In genomic region chr10:61732635-61733278, GRCh38 we compare ENCODE assay signal across 15 cellular contexts.
"Had no signal": no experiment of that assay in that cellular context is flagged by ENCODE, and none has a peak within 500 bp of the region (broad histone marks: within the 10 kb centered on the region; RNA-seq: fewer than 3 reads in every experiment).

No MANE protein-coding gene starts in this region.

- H3K9me3 Mint-ChIP-seq: dendritic cell treated with granulocyte-macrophage colony-stimulating factor and Interleukin-4, amounts not matched to agents 40 ng/mL and 50 ng/mL, for 4 days; effector memory CD8-positive, alpha-beta T cell; neural progenitor cell had no signal

- H3K4me3 ChIP-seq: hepatocyte, lung, neural progenitor cell, ovary, right atrium auricular region, sigmoid colon, skin epidermis had no signal

- H3K4me2 ChIP-seq: hepatocyte, neural progenitor cell had no signal

- H3K27me3 ChIP-seq: hepatocyte, neural progenitor cell, ovary, right atrium auricular region, sigmoid colon had no signal

- H3K27ac Mint-ChIP-seq: dendritic cell treated with granulocyte-macrophage colony-stimulating factor and Interleukin-4, amounts not matched to agents 40 ng/mL and 50 ng/mL, for 4 days; effector memory CD8-positive, alpha-beta T cell; natural killer cell treated with Interleukin-12 subunit alpha and Interleukin-12 subunit beta and Interleukin-15 and Interleukin-18, amount 100 ng/mL, for 72 hours; neural progenitor cell had no signal

- H3K27ac ChIP-seq: hepatocyte, neural progenitor cell, ovary, right atrium auricular region, sigmoid colon, skin epidermis had no signal

- H3K27me3 Mint-ChIP-seq: dendritic cell treated with granulocyte-macrophage colony-stimulating factor and Interleukin-4, amounts not matched to agents 40 ng/mL and 50 ng/mL, for 4 days had no signal

- H3K9me3 ChIP-seq: ovary, right atrium auricular region, sigmoid colon had no signal

- H3K36me3 ChIP-seq: neural progenitor cell, ovary, right atrium auricular region, sigmoid colon had no signal

- DNase-seq: foreskin melanocyte; left colon; left ventricle myocardium superior; sigmoid colon; stimulated activated CD4-positive, alpha-beta T cell treated with anti-CD3 and anti-CD28 coated beads, Interleukin-12 subunit alpha, Interleukin-12 subunit beta, amount 100 ng/mL, for 4 hours; stimulated activated naive CD4-positive, alpha-beta T cell treated with Interleukin-2 at 50 U/mL for 16 hours had no signal

- H3K36me3 Mint-ChIP-seq: neural progenitor cell had no signal

- H3K4me1 ChIP-seq: neural progenitor cell, right atrium auricular region had no signal

- H3K9ac ChIP-seq: neural progenitor cell had no signal

- H3K4me3 Mint-ChIP-seq: dendritic cell treated with granulocyte-macrophage colony-stimulating factor and Interleukin-4, amounts not matched to agents 40 ng/mL and 50 ng/mL, for 4 days; effector memory CD8-positive, alpha-beta T cell; natural killer cell treated with Interleukin-12 subunit alpha and Interleukin-12 subunit beta and Interleukin-15 and Interleukin-18, amount 100 ng/mL, for 72 hours; neural progenitor cell had no signal

- H3K4me1 Mint-ChIP-seq: neural progenitor cell had no signal

- ATAC-seq: effector memory CD8-positive, alpha-beta T cell; left ventricle myocardium superior; natural killer cell treated with Interleukin-12 subunit alpha and Interleukin-12 subunit beta and Interleukin-15 and Interleukin-18, amount 100 ng/mL, for 72 hours had no signal

- H3K79me2 ChIP-seq: hepatocyte had no signal

- H2AFZ ChIP-seq: hepatocyte, neural progenitor cell had no signal
